In the genomic region with DNA sequence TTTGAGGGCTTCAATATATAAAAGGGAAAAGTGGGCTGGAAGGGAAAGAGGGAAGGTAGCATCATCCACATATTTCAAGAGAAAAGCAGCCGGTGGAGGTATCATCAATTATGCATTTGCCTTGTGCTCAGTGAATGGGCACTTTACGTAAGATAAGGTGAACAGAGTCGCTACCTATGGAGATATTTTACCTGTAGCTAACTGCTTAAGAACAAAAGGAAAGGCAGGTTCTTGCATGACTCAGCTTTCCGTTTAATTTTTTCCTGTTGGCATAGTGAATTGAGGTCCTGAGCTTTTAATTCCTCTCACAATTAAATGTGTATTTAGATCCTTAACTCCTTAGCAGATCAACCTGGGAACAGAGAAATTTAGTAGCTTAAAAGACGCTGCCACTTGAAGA, we compare ENCODE assay signal across 21 cellular contexts. TPM values are rescaled to one million over a fixed set of nuclear protein-coding genes. Genes with fewer than 3 reads are reported as not detected.
A peak's percentile ranks its signal among the peaks of the same experiment; 100 is the strongest.
DNase-seq lines count a peak whose midpoint lies in the region; ATAC-seq and TF ChIP-seq lines count a peak whose summit lies in the region.
"Had no signal": no experiment of that assay in that cellular context is flagged by ENCODE, and none has a peak within 500 bp of the region (broad histone marks: within the 10 kb centered on the region; RNA-seq: fewer than 3 reads in every experiment).

No MANE protein-coding gene starts in this region.

- H3K27ac ChIP-seq in RWPE2 (ENCODE audit: poor library complexity, severe bottlenecking): peak overlapping the region; percentile 53
- H3K27ac ChIP-seq in foreskin keratinocyte: no peak overlapping the region
- H3K27ac ChIP-seq in thyroid gland: no peak overlapping the region
- H3K27ac ChIP-seq: Peyer's patch, SJSA1 had no signal

- 91 to 92% methylated on average over 5 of the region's 5 CpGs for WGBS in thyroid gland, 2 donors

- DNase-seq in NCI-H146 treated with DMSO at 0.1 percent for 48 hours (lab: John Stamatoyannopoulos, UW; ENCODE audit: unreplicated experiment) (peak; percentile 29), RWPE2 (ENCODE audit: low spot score) (no peak), foreskin keratinocyte (peak in 1 of 2 donors; percentile 71), HFFc6 (no peak), DMS114 treated with DMSO at 0.1 percent for 48 hours (lab: John Stamatoyannopoulos, UW; ENCODE audit: unreplicated experiment) (no peak), thyroid gland (no peak)
- DNase-seq in activated CD4-positive, alpha-beta T cell treated with anti-CD3 and anti-CD28 coated beads, Interleukin-2, amount 50 U/mL, for 1 hour: no peak
- DNase-seq: CD4-positive, alpha-beta T cell; COR-L47; DMS79 treated with DMSO at 0.1 percent for 48 hours; GOT3; Kasumi-1; NCI-H1417; NCI-H187 treated with DMSO at 0.1 percent for 48 hours; NCI-H2107; NCI-H226; NCI-H510A treated with DMSO at 0.1 percent for 48 hours; NCI-H82; Peyer's patch had no signal

- H3K4me1 ChIP-seq in RWPE2 (ENCODE audit: insufficient read depth, poor library complexity, severe bottlenecking) (peaks cover 14% of the 10 kb centered on the region), foreskin keratinocyte (peaks cover 3% of the 10 kb centered on the region), thyroid gland (no peaks in the 10 kb centered on the region)
- H3K4me1 ChIP-seq: Peyer's patch, SJSA1 had no signal

- no peak overlapping the region for H3K4me3 Mint-ChIP-seq in HFFc6
- H3K4me3 Mint-ChIP-seq: CD4-positive, alpha-beta T cell had no signal

- no peaks in the 10 kb centered on the region for H3K9me3 ChIP-seq in RWPE2 (ENCODE audit: severe bottlenecking)
- no peaks in the 10 kb centered on the region for H3K9me3 ChIP-seq in thyroid gland
- H3K9me3 ChIP-seq: Peyer's patch, SJSA1 had no signal

- peaks cover 9% of the 10 kb centered on the region for H3K9me3 Mint-ChIP-seq in HFFc6

- no peak for TF ChIP-seq POLR2A in thyroid gland (IDR thresholded peaks at IDR 0.05)

- peaks cover 11% of the 10 kb centered on the region; the same call in 1 of the 2 replicates for H3K36me3 Mint-ChIP-seq in HFFc6 (ENCODE audit: low read depth)

- intact Hi-C loops in thyroid gland (cut with DNase I): no loop called here

- H3K27me3 ChIP-seq in RWPE2 (ENCODE audit: insufficient read depth, poor library complexity, severe bottlenecking): no peaks in the 10 kb centered on the region
- no peaks in the 10 kb centered on the region for H3K27me3 ChIP-seq in foreskin keratinocyte
- H3K27me3 ChIP-seq in thyroid gland: no peaks in the 10 kb centered on the region
- H3K27me3 ChIP-seq: Peyer's patch, SJSA1 had no signal

- no peak overlapping the region for H3K4me3 ChIP-seq in RWPE2 (ENCODE audit: severe bottlenecking)
- no peak overlapping the region for H3K4me3 ChIP-seq in thyroid gland (replicated peaks in 1 of 3)
- H3K4me3 ChIP-seq: Peyer's patch, SJSA1 had no signal

- H3K36me3 ChIP-seq in RWPE2 (ENCODE audit: low read depth) (no peaks in the 10 kb centered on the region), thyroid gland (no peaks in the 10 kb centered on the region)
- H3K36me3 ChIP-seq: Peyer's patch, SJSA1 had no signal

- H3K27ac Mint-ChIP-seq in HFFc6: no peak overlapping the region
- H3K27ac Mint-ChIP-seq: CD4-positive, alpha-beta T cell had no signal

- ATAC-seq in RWPE2 (ENCODE audit: low read depth): peak; percentile 80
- peak; percentile 71 for ATAC-seq in foreskin keratinocyte
- ATAC-seq: Right ventricle myocardium inferior had no signal

- no peaks in the 10 kb centered on the region for H3K27me3 Mint-ChIP-seq in HFFc6 (ENCODE audit: insufficient read depth)
- H3K27me3 Mint-ChIP-seq: CD4-positive, alpha-beta T cell had no signal

- peaks cover 43% of the 10 kb centered on the region for H3K4me1 Mint-ChIP-seq in HFFc6 (ENCODE audit: low read depth)

- no peak for TF ChIP-seq CTCF in RWPE2 (IDR thresholded peaks at IDR 0.05; ENCODE audit: poor library complexity, severe bottlenecking)
- no peak for TF ChIP-seq CTCF in foreskin keratinocyte (conservative IDR thresholded peaks at IDR 0.05)
- no peak for TF ChIP-seq CTCF in HFFc6 (IDR thresholded peaks at IDR 0.05)
- no peak for TF ChIP-seq CTCF in thyroid gland (IDR thresholded peaks at IDR 0.05)

RNA-seq across cellular contexts. Expression of a gene that starts 25.5 kb away (rescaled TPM):
- total RNA-seq in foreskin keratinocyte (2.4 and 3.1 TPM in 2 replicates), thyroid gland (10 to 100 TPM; 50.9 to 77.9 (median 67.9) TPM)
- polyA plus RNA-seq in foreskin keratinocyte: 0.40 and 0.49 TPM in 2 replicates
- total RNA-seq in HFFc6 (2021; fragmentation: NEBNext Ultra II Directional; extraction: Animal tissue kit (Norgen Biotek cat#: 25700)): 10 to 100 TPM; 71.8 to 95.7 (median 79.1) TPM

Comparison
In these comparisons a context has a peak if more than half of its experiments do, and no peak if none do; other contexts are left out.
1. RNA of a gene that starts 25.5 kb away (total RNA-seq): 71.8 to 95.7 TPM in HFFc6 and 50.9 to 77.9 TPM in thyroid gland; 2.4 to 3.1 TPM in foreskin keratinocyte; every median in the first group is over 10 times any median in the second.